Comparison of ENCODE assay signal across 8 cellular contexts in genomic region chr1:154859786-154860153, GRCh38. TPM values are rescaled to one million over a fixed set of nuclear protein-coding genes. Genes with fewer than 3 reads are reported as not detected.
DNase-seq lines count a peak whose midpoint lies in the region; ATAC-seq and TF ChIP-seq lines count a peak whose summit lies in the region.

No MANE protein-coding gene starts in this region.

- peaks cover 27% of the 10 kb centered on the region for H3K27me3 Mint-ChIP-seq in activated T-helper 17 cell treated with anti-CD3 and anti-CD28 coated beads, Interleukin-2, amount 50 U/mL, for 72 hours

- DNase-seq in GM06990 (ENCODE audit: extremely low read depth, insufficient read length) (no peak), DMS153 (lab: John Stamatoyannopoulos, UW) (no peak), NOMO-1 treated with dmso at 0.1 percent for 144 hours (lab: John Stamatoyannopoulos, UW; ENCODE audit: unreplicated experiment) (no peak), NCI-H226 (no peak), EL (no peak)

- H3K36me3 ChIP-seq in GM06990 (ENCODE audit: control insufficient read depth, insufficient read depth, low read length), result no peaks in the 10 kb centered on the region

- H3K4me1 Mint-ChIP-seq in activated T-helper 17 cell treated with anti-CD3 and anti-CD28 coated beads, Interleukin-2, amount 50 U/mL, for 72 hours, result peaks cover 38% of the 10 kb centered on the region

- no peaks in the 10 kb centered on the region for H3K9me3 Mint-ChIP-seq in activated T-helper 17 cell treated with anti-CD3 and anti-CD28 coated beads, Interleukin-2, amount 50 U/mL, for 72 hours

- H3K36me3 Mint-ChIP-seq in activated T-helper 17 cell treated with anti-CD3 and anti-CD28 coated beads, Interleukin-2, amount 50 U/mL, for 72 hours (ENCODE audit: low read depth), result no peaks in the 10 kb centered on the region

- H3K27ac Mint-ChIP-seq in activated T-helper 17 cell treated with anti-CD3 and anti-CD28 coated beads, Interleukin-2, amount 50 U/mL, for 72 hours, result peak overlapping the region; percentile 32

- ATAC-seq in GM19328 (IDR thresholded peaks at IDR 0.05; ENCODE audit: unreplicated experiment) (peak; percentile 33), HG02973 (IDR thresholded peaks at IDR 0.05; ENCODE audit: unreplicated experiment) (peak; percentile 34)
- peak; percentile 58 for ATAC-seq in activated T-helper 17 cell treated with anti-CD3 and anti-CD28 coated beads, Interleukin-2, amount 50 U/mL, for 72 hours (replicated peaks)

- H3K4me3 ChIP-seq in GM06990 (replicated peaks; ENCODE audit: low read depth, low read length), result peak overlapping the region; percentile 70

- TF ChIP-seq CTCF in GM06990 (IDR thresholded peaks at IDR 0.05; ENCODE audit: insufficient read depth, low read length, poor library complexity, severe bottlenecking), result no peak

- H3K4me3 Mint-ChIP-seq in activated T-helper 17 cell treated with anti-CD3 and anti-CD28 coated beads, Interleukin-2, amount 50 U/mL, for 72 hours, result peak overlapping the region; percentile 55

- H3K27me3 ChIP-seq in GM06990 (replicated peaks; ENCODE audit: control insufficient read depth, insufficient read depth, low read length), result no peaks in the 10 kb centered on the region

RNA-seq across cellular contexts. Expression of gene KCNN3, which starts 10.3 kb away (rescaled TPM):
- under 1 TPM; 0.11 to 0.37 TPM for total RNA-seq in activated T-helper 17 cell treated with anti-CD3 and anti-CD28 coated beads, Interleukin-2, amount 50 U/mL, for 72 hours
